ENCODE assay signal across 3 cellular contexts in genomic region chr6:25878721-25879322, GRCh38.
A peak's percentile ranks its signal among the peaks of the same experiment; 100 is the strongest.
TF ChIP-seq lines count a peak whose summit lies in the region.

No MANE protein-coding gene starts in this region.

TF ChIP-seq in HEK293, 187 proteins besides CTCF, POLR2A, EP300 and RAD21:
- peak; percentile 59 for TF ChIP-seq PRDM1 (tag by site-specific recombination; IDR thresholded peaks at IDR 0.05)
- peak; percentile 66 for TF ChIP-seq ZNF366 (tag by site-specific recombination; conservative IDR thresholded peaks at IDR 0.05)
- no peak for TF ChIP-seq ZNF555 (tag by site-specific recombination; conservative IDR thresholded peaks at IDR 0.05)
- TF ChIP-seq ZNF133 (tag by site-specific recombination; IDR thresholded peaks at IDR 0.05) = no peak
TF ChIP-seq in HEK293: peak in this region for 2.

TF ChIP-seq in K562, 482 proteins besides CTCF, POLR2A, EP300 and RAD21:
- TF ChIP-seq ZNF280B (CRISPR knock-in tag; IDR thresholded peaks at IDR 0.05) = no peak
- TF ChIP-seq ZNF316 (IDR thresholded peaks at IDR 0.05) = peak; percentile 86
- TF ChIP-seq ZNF512 (tag; IDR thresholded peaks at IDR 0.05) = peak; percentile 58
- TF ChIP-seq C11orf30 (IDR thresholded peaks at IDR 0.05; ENCODE audit: low read depth) = peak; percentile 71; the same call in 1 of the 2 replicates
- peak; percentile 56 for TF ChIP-seq MAFG (tag; conservative IDR thresholded peaks at IDR 0.05)
TF ChIP-seq in K562: peak in this region for 4.

TF ChIP-seq in SK-N-SH, 30 proteins besides CTCF, POLR2A, EP300 and RAD21:
- no peak for TF ChIP-seq YY1 (IDR thresholded peaks at IDR 0.05; ENCODE audit: low read depth)
- TF ChIP-seq USF1 (IDR thresholded peaks at IDR 0.05; ENCODE audit: borderline replicate concordance, low read depth) = no peak
- TF ChIP-seq MAX (IDR thresholded peaks at IDR 0.05; ENCODE audit: low read depth) = no peak
- no peak for TF ChIP-seq CHD2 (IDR thresholded peaks at IDR 0.05; ENCODE audit: low read length, partially characterized antibody)
- no peak for TF ChIP-seq TCF12 (IDR thresholded peaks at IDR 0.05)
- TF ChIP-seq EZH2phosphoT487 (IDR thresholded peaks at IDR 0.05; ENCODE audit: borderline replicate concordance, low read depth) = no peak
- TF ChIP-seq REST (IDR thresholded peaks at IDR 0.05; ENCODE audit: low read depth, low read length) = no peak
- no peak for TF ChIP-seq PBX3 (IDR thresholded peaks at IDR 0.05)
- no peak for TF ChIP-seq JUND (IDR thresholded peaks at IDR 0.05)
- TF ChIP-seq RXRA (IDR thresholded peaks at IDR 0.05; ENCODE audit: borderline replicate concordance, low read depth) = no peak
- no peak for TF ChIP-seq NFIC (IDR thresholded peaks at IDR 0.05; ENCODE audit: borderline replicate concordance)
